10 cellular contexts compared by ENCODE assay signal in genomic region chr4:153205757-153206156, GRCh38. TPM values are rescaled to one million over a fixed set of nuclear protein-coding genes. Genes with fewer than 3 reads are reported as not detected.
DNase-seq lines count a peak whose midpoint lies in the region; ATAC-seq and TF ChIP-seq lines count a peak whose summit lies in the region.
"Had no signal": no experiment of that assay in that cellular context is flagged by ENCODE, and none has a peak within 500 bp of the region (broad histone marks: within the 10 kb centered on the region; RNA-seq: fewer than 3 reads in every experiment).

No MANE protein-coding gene starts in this region.

- H3K4me3 ChIP-seq in breast epithelium (no peak overlapping the region), left lung (peak overlapping the region in 1 of 2 donors; percentile 40), upper lobe of right lung (peak overlapping the region; percentile 45)

- H3K4me1 ChIP-seq in breast epithelium: no peaks in the 10 kb centered on the region
- peaks cover 0 to 4% of the 10 kb centered on the region in 2 donors for H3K4me1 ChIP-seq in left lung
- no peaks in the 10 kb centered on the region for H3K4me1 ChIP-seq in upper lobe of right lung

- H3K27me3 ChIP-seq in breast epithelium: no peaks in the 10 kb centered on the region
- H3K27me3 ChIP-seq in left lung: no peaks in the 10 kb centered on the region
- H3K27me3 ChIP-seq in upper lobe of right lung: no peaks in the 10 kb centered on the region

- no TSS peak for BruUV-seq in MCF 10A (replicated peaks; lab: Mats Ljungman, UMichigan)

- H3K9me3 Mint-ChIP-seq in MCF 10A (ENCODE audit: unreplicated experiment): no peaks in the 10 kb centered on the region
- no peaks in the 10 kb centered on the region for H3K9me3 Mint-ChIP-seq in activated naive CD8-positive, alpha-beta T cell treated with anti-CD3 and anti-CD28 coated beads for 36 hours

- H3K9me3 ChIP-seq in breast epithelium (no peaks in the 10 kb centered on the region), left lung (no peaks in the 10 kb centered on the region), upper lobe of right lung (no peaks in the 10 kb centered on the region)

- H3K27me3 Mint-ChIP-seq in MCF 10A (ENCODE audit: insufficient read depth, unreplicated experiment): no peaks in the 10 kb centered on the region
- no peaks in the 10 kb centered on the region for H3K27me3 Mint-ChIP-seq in activated naive CD8-positive, alpha-beta T cell treated with anti-CD3 and anti-CD28 coated beads for 36 hours

- no peaks in the 10 kb centered on the region for H3K4me1 Mint-ChIP-seq in MCF 10A (ENCODE audit: insufficient read depth, unreplicated experiment)
- H3K4me1 Mint-ChIP-seq in activated naive CD8-positive, alpha-beta T cell treated with anti-CD3 and anti-CD28 coated beads for 36 hours: peaks cover 26% of the 10 kb centered on the region

- POLR2A ChIA-PET in MCF 10A (lab: Yijun Ruan, JAX): interaction anchor here (0.6 kb wide), 1 partner anchor 78 kb away, joined by 3 read pairs; no protein-coding TSS in a partner anchor

- ATAC-seq in left lung: peak; percentile 64
- ATAC-seq in upper lobe of right lung: peak; percentile 50
- no peak for ATAC-seq in GM21526 (IDR thresholded peaks at IDR 0.05; ENCODE audit: low FRiP score, unreplicated experiment)

- no peak for TF ChIP-seq POLR2A in breast epithelium (IDR thresholded peaks at IDR 0.05)

- DNase-seq in MCF 10A (ENCODE audit: unreplicated experiment) (peak; percentile 49), breast epithelium (ENCODE audit: low spot score in 2 of 2) (no peak), left lung (peak in 1 of 2 donors; percentile 66), upper lobe of right lung (no peak), 8988T (no peak), amniotic stem cell (lab: John Stamatoyannopoulos, UW) (no peak)
- peak; percentile 46 for DNase-seq in activated naive CD8-positive, alpha-beta T cell treated with anti-CD3 and anti-CD28 coated beads for 36 hours
- DNase-seq: cerebellar nuclear complex, RPMI8226 had no signal

- CTCF ChIA-PET in MCF 10A (lab: Yijun Ruan, JAX): no interaction called here

- no peak overlapping the region for H3K27ac ChIP-seq in breast epithelium
- H3K27ac ChIP-seq in left lung: peak overlapping the region; percentile 19 to 50
- H3K27ac ChIP-seq in upper lobe of right lung: no peak overlapping the region

- no peaks in the 10 kb centered on the region for H3K36me3 Mint-ChIP-seq in MCF 10A (ENCODE audit: insufficient read depth, unreplicated experiment)
- H3K36me3 Mint-ChIP-seq in activated naive CD8-positive, alpha-beta T cell treated with anti-CD3 and anti-CD28 coated beads for 36 hours: no peaks in the 10 kb centered on the region

- no peak overlapping the region for H3K27ac Mint-ChIP-seq in MCF 10A (ENCODE audit: low read depth, unreplicated experiment)
- no peak overlapping the region for H3K27ac Mint-ChIP-seq in activated naive CD8-positive, alpha-beta T cell treated with anti-CD3 and anti-CD28 coated beads for 36 hours

- H3K36me3 ChIP-seq in breast epithelium (no peaks in the 10 kb centered on the region), left lung (no peaks in the 10 kb centered on the region), upper lobe of right lung (no peaks in the 10 kb centered on the region)

- intact Hi-C loops in MCF 10A (cut with micrococcal nuclease) (no loop called here), breast epithelium (cut with DNase I; ENCODE audit: low total_unique reads) (no loop called here), left lung (cut with DNase I) (no loop called here), upper lobe of right lung (cut with DNase I) (no loop called here)

- H3K4me3 Mint-ChIP-seq in MCF 10A (ENCODE audit: unreplicated experiment): no peak overlapping the region
- no peak overlapping the region for H3K4me3 Mint-ChIP-seq in activated naive CD8-positive, alpha-beta T cell treated with anti-CD3 and anti-CD28 coated beads for 36 hours

- TF ChIP-seq CTCF in MCF 10A (IDR thresholded peaks at IDR 0.05; ENCODE audit: unreplicated experiment): no peak
- TF ChIP-seq CTCF in breast epithelium (IDR thresholded peaks at IDR 0.05): no peak
- TF ChIP-seq CTCF in left lung (IDR thresholded peaks at IDR 0.05): no peak
- no peak for TF ChIP-seq CTCF in upper lobe of right lung (IDR thresholded peaks at IDR 0.05)

RNA-seq across cellular contexts. Expression of gene TRIM2, which starts 1.5 kb away (rescaled TPM):
- total RNA-seq in MCF 10A (2022) (33.0 and 37.2 TPM in 2 replicates), breast epithelium (100 to 1,000 TPM in 1 of 3 donors, 10 to 100 TPM in 2; 26.7 to 109 (median 52.4) TPM), left lung (10 to 100 TPM; 49.6 to 64.5 TPM), upper lobe of right lung (35.9 TPM)
- total RNA-seq in activated naive CD8-positive, alpha-beta T cell treated with anti-CD3 and anti-CD28 coated beads for 36 hours: under 1 TPM; 0.54 to 0.76 TPM

Comparison
In these comparisons a context has a peak if more than half of its experiments do, and no peak if none do; other contexts are left out.
1. DNase-seq: peak in MCF 10A (single experiment) and activated naive CD8-positive, alpha-beta T cell treated with anti-CD3 and anti-CD28 coated beads for 36 hours (single experiment); none in breast epithelium (0 of 2), upper lobe of right lung (single experiment), 8988T (single experiment) and amniotic stem cell (single experiment).
2. H3K27ac ChIP-seq: peak in left lung (2 of 2); none in breast epithelium (0 of 2) and upper lobe of right lung (single experiment).
3. RNA of gene TRIM2, which starts 1.5 kb away (total RNA-seq): 49.6 to 64.5 TPM in left lung, 26.7 to 109 TPM in breast epithelium, 33.0 to 37.2 TPM in MCF 10A and 35.9 TPM in upper lobe of right lung (single experiment); 0.54 to 0.76 TPM in activated naive CD8-positive, alpha-beta T cell treated with anti-CD3 and anti-CD28 coated beads for 36 hours; every median in the first group is over 10 times any median in the second.